In the genomic region with DNA sequence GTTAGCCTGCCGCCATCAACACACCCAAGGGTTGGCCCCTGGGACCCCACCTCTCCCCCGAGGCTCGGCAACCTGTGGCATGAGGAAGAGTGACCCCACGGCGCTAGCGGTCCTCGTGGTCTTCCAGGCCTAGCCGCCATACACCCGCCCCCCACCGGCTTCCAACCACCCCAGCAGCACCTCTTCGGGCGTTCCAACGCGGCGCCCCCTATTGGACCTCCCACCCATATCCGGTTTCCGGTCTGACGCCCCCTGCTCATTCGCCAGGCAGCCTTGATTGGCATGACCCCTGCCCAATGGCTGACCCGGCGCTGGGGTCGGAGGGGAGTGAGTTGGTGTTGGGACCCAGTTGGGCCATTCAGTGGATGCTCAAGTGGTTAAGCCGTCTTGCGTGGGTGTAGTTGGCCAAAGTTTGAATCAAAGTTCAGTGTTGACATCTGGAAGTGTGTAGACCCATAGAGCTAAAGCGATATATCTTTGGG, we compare ENCODE assay signal across 8 cellular contexts. TPM values are rescaled to one million over a fixed set of nuclear protein-coding genes. Genes with fewer than 3 reads are reported as not detected.
DNase-seq lines count a peak whose midpoint lies in the region; TF ChIP-seq lines count a peak whose summit lies in the region.

GNAS-AS1 (minus strand) TSS at position 210 of the 482 bp plus-strand sequence.

- peak; percentile 88 for DNase-seq in ELR (ENCODE audit: low read depth)
- DNase-seq in GOT3 (lab: John Stamatoyannopoulos, UW) = peak; percentile 67
- peak; percentile 71 for DNase-seq in NCI-H1694 treated with DMSO at 0.1 percent for 48 hours (lab: John Stamatoyannopoulos, UW)
- peak; percentile 91 for DNase-seq in activated CD8-positive, alpha-beta memory T cell treated with anti-CD3 and anti-CD28 coated beads for 24 hours
- peak; percentile 97 for DNase-seq in endodermal cell
- peak; percentile 76 to 78 for DNase-seq in stimulated activated CD8-positive, alpha-beta memory T cell treated with anti-CD3 and anti-CD28 coated beads, Interleukin-2, amount 100 ng/mL, for 48 hours (ENCODE audit: low read depth in 2 of 2)
- no peak for DNase-seq in DMS 273 (lab: John Stamatoyannopoulos, UW; ENCODE audit: unreplicated experiment)

- H3K4me3 ChIP-seq in endodermal cell (ENCODE audit: low read length) (peak within 1 kb of the TSS; percentile 93), mononuclear cell (ENCODE audit: low read length) (peak within 1 kb of the TSS; percentile 9)

- H3K9ac ChIP-seq in endodermal cell (ENCODE audit: extremely low read depth, low read length, poor library complexity, severe bottlenecking) = peak within 1 kb of the TSS; percentile 69

- H3K4me3 Mint-ChIP-seq in endodermal cell = peak within 1 kb of the TSS; percentile 87

- 46 to 53% methylated on average over 18 to 25 of the region's 25 CpGs for WGBS in endodermal cell (ENCODE audit: insufficient coverage in 1 of 2, insufficient read length in 1 of 2), 2 experiments

- peaks cover 46% of the 10 kb centered on the region for H3K27me3 ChIP-seq in endodermal cell (ENCODE audit: control insufficient read depth, insufficient read depth, low read length, poor library complexity, severe bottlenecking)
- H3K27me3 ChIP-seq in mononuclear cell (ENCODE audit: insufficient read depth, low read length) = peaks cover 51% of the 10 kb centered on the region

- peak within 1 kb of the TSS; percentile 86 for H3K27ac Mint-ChIP-seq in endodermal cell

- H3K9me3 Mint-ChIP-seq in endodermal cell = peaks cover 3% of the 10 kb centered on the region

- H3K36me3 ChIP-seq in endodermal cell (ENCODE audit: control insufficient read depth, insufficient read depth, low read length) = peaks cover 19% of the 10 kb centered on the region

- peak; percentile 24 for TF ChIP-seq CTCF in endodermal cell (conservative IDR thresholded peaks at IDR 0.05)

- H3K9me3 ChIP-seq in endodermal cell (ENCODE audit: control insufficient read depth, low read length) (no peaks in the 10 kb centered on the region), mononuclear cell (ENCODE audit: low read depth, low read length) (no peaks in the 10 kb centered on the region)

- H3K27ac ChIP-seq in endodermal cell (ENCODE audit: low read depth, low read length) = no peak within 1 kb of the TSS

- peaks cover 62% of the 10 kb centered on the region for H3K27me3 Mint-ChIP-seq in endodermal cell (ENCODE audit: insufficient read depth)

- H3K4me1 Mint-ChIP-seq in endodermal cell = peaks cover 23% of the 10 kb centered on the region

- H3K36me3 Mint-ChIP-seq in endodermal cell (ENCODE audit: low read depth) = peaks cover 10% of the 10 kb centered on the region

- H3K4me1 ChIP-seq in endodermal cell (ENCODE audit: control insufficient read depth, insufficient read depth, low read length) = no peaks in the 10 kb centered on the region
- H3K4me1 ChIP-seq in mononuclear cell (ENCODE audit: insufficient read depth, low read length) = peaks cover 13% of the 10 kb centered on the region

RNA-seq across cellular contexts. Expression of gene GNAS-AS1, which starts in this region (rescaled TPM):
- total RNA-seq in endodermal cell (1 to 10 TPM; 9.3 to 9.7 TPM), mononuclear cell (0.10 TPM)
- 3.9 TPM for polyA plus RNA-seq in endodermal cell (2013, experiment 1 of 2)
- 2.5 TPM for polyA plus RNA-seq in endodermal cell (2013, experiment 2 of 2)
